ENCODE assay signal across 1 cellular context in genomic region chr7:98251844-98252639, GRCh38.
TF ChIP-seq lines count a peak whose summit lies in the region.

TECPR1 (minus strand) TSS chr7:98252232; CDS start chr7:98246146, 6,086 bp downstream.

TF ChIP-seq in K562, 482 proteins besides CTCF, POLR2A, EP300 and RAD21 (continued from another document and continues in another):
- peak; percentile 94 for TF ChIP-seq ZBTB40 (IDR thresholded peaks at IDR 0.05)
- TF ChIP-seq ZBTB40 (CRISPR knock-in tag; IDR thresholded peaks at IDR 0.05): no peak
- TF ChIP-seq ZBTB5 (IDR thresholded peaks at IDR 0.05): no peak
- no peak for TF ChIP-seq ZNF224 (CRISPR knock-in tag; IDR thresholded peaks at IDR 0.05)
- TF ChIP-seq ZNF24 (IDR thresholded peaks at IDR 0.05): no peak
- no peak for TF ChIP-seq ZNF121 (CRISPR knock-in tag; conservative IDR thresholded peaks at IDR 0.05)
- no peak for TF ChIP-seq ZNF584 (CRISPR knock-in tag; IDR thresholded peaks at IDR 0.05; ENCODE audit: low read depth)
- no peak for TF ChIP-seq NCOA6 (IDR thresholded peaks at IDR 0.05)
- no peak for TF ChIP-seq MEF2D (tag; conservative IDR thresholded peaks at IDR 0.05; ENCODE audit: low read depth)
- TF ChIP-seq ZFP1 (CRISPR knock-in tag; IDR thresholded peaks at IDR 0.05): no peak
- TF ChIP-seq RBFOX2 (IDR thresholded peaks at IDR 0.05; ENCODE audit: low read depth, low read length): peak; percentile 79
- no peak for TF ChIP-seq DDX20 (tag; IDR thresholded peaks at IDR 0.05; ENCODE audit: low read depth)
- no peak for TF ChIP-seq CEBPB (tag; IDR thresholded peaks at IDR 0.05)
- no peak for TF ChIP-seq PKNOX1 (IDR thresholded peaks at IDR 0.05)
- TF ChIP-seq CREB3 (tag; conservative IDR thresholded peaks at IDR 0.05; ENCODE audit: low read depth): no peak
- no peak for TF ChIP-seq CBX2 (IDR thresholded peaks at IDR 0.05; ENCODE audit: insufficient read depth, low read length, poor library complexity, severe bottlenecking)
- TF ChIP-seq STAT5B (CRISPR knock-in tag; IDR thresholded peaks at IDR 0.05): no peak
- TF ChIP-seq ZNF263 (CRISPR knock-in tag; IDR thresholded peaks at IDR 0.05; ENCODE audit: borderline replicate concordance): no peak
- no peak for TF ChIP-seq ZNF232 (CRISPR knock-in tag; IDR thresholded peaks at IDR 0.05)
- TF ChIP-seq IFI16 (CRISPR knock-in tag; IDR thresholded peaks at IDR 0.05): no peak
- no peak for TF ChIP-seq ELK3 (CRISPR knock-in tag; IDR thresholded peaks at IDR 0.05)
- TF ChIP-seq NBN (IDR thresholded peaks at IDR 0.05; ENCODE audit: low read depth): no peak
- TF ChIP-seq ZNF75A (CRISPR knock-in tag; IDR thresholded peaks at IDR 0.05): no peak
- TF ChIP-seq GTF3C2 (IDR thresholded peaks at IDR 0.05; ENCODE audit: borderline replicate concordance, extremely low read depth, insufficient read length): no peak
- TF ChIP-seq NFE2L1 (tag; IDR thresholded peaks at IDR 0.05; ENCODE audit: borderline replicate concordance, low read depth): no peak
- TF ChIP-seq CTCFL (IDR thresholded peaks at IDR 0.05; ENCODE audit: borderline replicate concordance, insufficient read depth, low read depth, low read length, poor library complexity, severe bottlenecking): no peak
- no peak for TF ChIP-seq SMAD2 (IDR thresholded peaks at IDR 0.05; ENCODE audit: low read depth, low read length)
- no peak for TF ChIP-seq KLF1 (tag; IDR thresholded peaks at IDR 0.05)
- no peak for TF ChIP-seq GTF2A2 (tag; IDR thresholded peaks at IDR 0.05)
- no peak for TF ChIP-seq RFX1 (IDR thresholded peaks at IDR 0.05)
- TF ChIP-seq HSF4 (CRISPR knock-in tag; IDR thresholded peaks at IDR 0.05; ENCODE audit: borderline replicate concordance): no peak
- TF ChIP-seq SRSF7 (optimal IDR thresholded peaks at IDR 0.05; ENCODE audit: low read depth, low read length): no peak
- TF ChIP-seq SRSF3 (IDR thresholded peaks at IDR 0.05; ENCODE audit: insufficient read depth, low read length): no peak
- TF ChIP-seq, protein P1, sequence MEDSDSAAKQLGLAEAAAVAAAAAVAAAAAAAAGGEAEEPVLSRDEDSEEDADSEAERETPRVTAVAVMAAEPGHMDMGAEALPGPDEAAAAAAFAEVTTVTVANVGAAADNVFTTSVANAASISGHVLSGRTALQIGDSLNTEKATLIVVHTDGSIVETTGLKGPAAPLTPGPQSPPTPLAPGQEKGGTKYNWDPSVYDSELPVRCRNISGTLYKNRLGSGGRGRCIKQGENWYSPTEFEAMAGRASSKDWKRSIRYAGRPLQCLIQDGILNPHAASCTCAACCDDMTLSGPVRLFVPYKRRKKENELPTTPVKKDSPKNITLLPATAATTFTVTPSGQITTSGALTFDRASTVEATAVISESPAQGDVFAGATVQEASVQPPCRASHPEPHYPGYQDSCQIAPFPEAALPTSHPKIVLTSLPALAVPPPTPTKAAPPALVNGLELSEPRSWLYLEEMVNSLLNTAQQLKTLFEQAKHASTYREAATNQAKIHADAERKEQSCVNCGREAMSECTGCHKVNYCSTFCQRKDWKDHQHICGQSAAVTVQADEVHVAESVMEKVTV (CRISPR knock-in tag; IDR thresholded peaks at IDR 0.05): no peak
- TF ChIP-seq, protein P2, sequence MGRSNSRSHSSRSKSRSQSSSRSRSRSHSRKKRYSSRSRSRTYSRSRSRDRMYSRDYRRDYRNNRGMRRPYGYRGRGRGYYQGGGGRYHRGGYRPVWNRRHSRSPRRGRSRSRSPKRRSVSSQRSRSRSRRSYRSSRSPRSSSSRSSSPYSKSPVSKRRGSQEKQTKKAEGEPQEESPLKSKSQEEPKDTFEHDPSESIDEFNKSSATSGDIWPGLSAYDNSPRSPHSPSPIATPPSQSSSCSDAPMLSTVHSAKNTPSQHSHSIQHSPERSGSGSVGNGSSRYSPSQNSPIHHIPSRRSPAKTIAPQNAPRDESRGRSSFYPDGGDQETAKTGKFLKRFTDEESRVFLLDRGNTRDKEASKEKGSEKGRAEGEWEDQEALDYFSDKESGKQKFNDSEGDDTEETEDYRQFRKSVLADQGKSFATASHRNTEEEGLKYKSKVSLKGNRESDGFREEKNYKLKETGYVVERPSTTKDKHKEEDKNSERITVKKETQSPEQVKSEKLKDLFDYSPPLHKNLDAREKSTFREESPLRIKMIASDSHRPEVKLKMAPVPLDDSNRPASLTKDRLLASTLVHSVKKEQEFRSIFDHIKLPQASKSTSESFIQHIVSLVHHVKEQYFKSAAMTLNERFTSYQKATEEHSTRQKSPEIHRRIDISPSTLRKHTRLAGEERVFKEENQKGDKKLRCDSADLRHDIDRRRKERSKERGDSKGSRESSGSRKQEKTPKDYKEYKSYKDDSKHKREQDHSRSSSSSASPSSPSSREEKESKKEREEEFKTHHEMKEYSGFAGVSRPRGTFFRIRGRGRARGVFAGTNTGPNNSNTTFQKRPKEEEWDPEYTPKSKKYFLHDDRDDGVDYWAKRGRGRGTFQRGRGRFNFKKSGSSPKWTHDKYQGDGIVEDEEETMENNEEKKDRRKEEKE (IDR thresholded peaks at IDR 0.05; ENCODE audit: borderline replicate concordance in 1 of 2, control insufficient read depth in 1 of 2, low read depth in 2 of 2, low read length in 1 of 2): no peak
- no peak for TF ChIP-seq ZNF184 (CRISPR knock-in tag; IDR thresholded peaks at IDR 0.05)
